34 cellular contexts compared by ENCODE assay signal in the genomic region with DNA sequence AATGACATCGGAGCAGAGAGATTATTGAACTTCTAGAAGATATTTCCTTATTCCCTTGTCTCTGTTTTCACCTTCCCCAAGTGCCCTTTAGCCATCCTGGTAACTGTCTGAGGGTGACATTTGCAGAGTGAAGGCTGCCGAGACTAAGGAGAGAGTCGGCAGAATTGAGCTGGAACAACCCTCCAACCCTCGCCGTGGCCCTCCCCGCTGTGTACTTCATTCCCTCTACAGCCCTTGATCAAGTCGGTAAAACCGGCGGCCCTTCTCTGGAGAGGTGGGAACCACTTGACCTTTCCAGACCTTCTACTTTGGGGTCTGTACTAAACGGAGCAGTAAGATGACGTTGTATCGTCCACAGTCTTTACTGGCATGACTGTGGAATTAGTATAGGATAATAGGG. TPM values are rescaled to one million over a fixed set of nuclear protein-coding genes. Genes with fewer than 3 reads are reported as not detected.
"Had no signal": no experiment of that assay in that cellular context is flagged by ENCODE, and none has a peak within 500 bp of the region (broad histone marks: within the 10 kb centered on the region; RNA-seq: fewer than 3 reads in every experiment).

No MANE protein-coding gene starts in this region.

- DNase-seq: activated B cell treated with CpG ODN at 0.5 μM for 24 hours; activated CD4-positive, alpha-beta memory T cell treated with anti-CD3 and anti-CD28 coated beads for 36 hours; activated CD4-positive, alpha-beta T cell treated with anti-CD3 and anti-CD28 coated beads for 4 hours; activated CD4-positive, alpha-beta T cell treated with anti-CD3 and anti-CD28 coated beads, Interleukin-2, amount 10 ng/mL, durations not matched to agents 24 days and 14 days; activated CD4-positive, alpha-beta T cell treated with anti-CD3 and anti-CD28 coated beads, Interleukin-2, amount 50 U/mL, for 1 hour; activated CD4-positive, alpha-beta T cell treated with anti-CD3 and anti-CD28 coated beads, Interleukin-2, amount 50 U/mL, for 4 hours; activated CD4-positive, CD25-positive, alpha-beta regulatory T cell treated with anti-CD3 and anti-CD28 coated beads, Interleukin-2, amount 50 U/mL, for 72 hours; activated CD8-positive, alpha-beta memory T cell treated with anti-CD3 and anti-CD28 coated beads, Interleukin-2, amount 50 U/mL, for 4 hours; activated CD8-positive, alpha-beta T cell treated with anti-CD3 and anti-CD28 coated beads for 36 hours; activated effector memory CD4-positive, alpha-beta T cell treated with anti-CD3 and anti-CD28 coated beads, Interleukin-2, amount 50 U/mL, for 16 hours; activated gamma-delta T cell treated with Interleukin-2 at 50 U/mL for 16 hours; activated naive CD4-positive, alpha-beta T cell; activated naive CD4-positive, alpha-beta T cell treated with anti-CD3 and anti-CD28 coated beads, Interleukin-2, amount 10 ng/mL, durations not matched to agents 7 days and 5 days; activated naive CD8-positive, alpha-beta T cell treated with anti-CD3 and anti-CD28 coated beads, Interleukin-2, amount 10 ng/mL, durations not matched to agents 7 days and 5 days; activated naive CD8-positive, alpha-beta T cell treated with anti-CD3 and anti-CD28 coated beads, Interleukin-2, amount 50 U/mL, for 24 hours; activated T-cell treated with anti-CD3 and anti-CD28 coated beads for 4 hours; activated T-cell treated with anti-CD3 and anti-CD28 coated beads, Interleukin-2, amount 50 U/mL, for 1 hour; activated T-cell treated with anti-CD3 and anti-CD28 coated beads, Interleukin-2, amount 50 U/mL, for 4 hours; activated T-cell treated with anti-CD3 and anti-CD28 coated beads, Interleukin-2, amount 50 U/mL, for 72 hours; amygdala; anterior cingulate cortex; central memory CD4-positive, alpha-beta T cell; T-helper 2 cell; T-helper 9 cell had no signal

- ATAC-seq: activated CD8-positive, alpha-beta T cell treated with anti-CD3 and anti-CD28 coated beads for 36 hours; activated naive CD8-positive, alpha-beta T cell treated with anti-CD3 and anti-CD28 coated beads, Interleukin-2, amount 50 U/mL, for 24 hours; activated T-cell treated with anti-CD3 and anti-CD28 coated beads, Interleukin-2, amount 50 U/mL, for 4 hours; activated T-cell treated with anti-CD3 and anti-CD28 coated beads, Interleukin-2, amount 50 U/mL, for 72 hours; activated T-helper 17 cell treated with anti-CD3 and anti-CD28 coated beads, Interleukin-2, amount 50 U/mL, for 72 hours had no signal

- H3K4me3 ChIP-seq: ascending aorta, cardiac muscle cell had no signal

- FAIRE-seq: bronchial epithelial cell, TTC549 had no signal

- H3K27me3 ChIP-seq: ascending aorta, cardiac muscle cell had no signal

- H3K9me3 ChIP-seq: ascending aorta had no signal

- H3K36me3 ChIP-seq: ascending aorta, cardiac muscle cell had no signal

- H3K4me1 ChIP-seq: ascending aorta had no signal

- H3K27ac ChIP-seq: ascending aorta, cardiac muscle cell, VCaP had no signal

RNA-seq across cellular contexts. Expression of a gene that starts 26.1 kb away (rescaled TPM):
- total RNA-seq: activated B cell treated with CpG ODN at 0.5 μM for 24 hours; activated CD4-positive, alpha-beta memory T cell treated with anti-CD3 and anti-CD28 coated beads for 36 hours; activated CD4-positive, alpha-beta T cell treated with anti-CD3 and anti-CD28 coated beads, Interleukin-2, amount 10 ng/mL, durations not matched to agents 24 days and 14 days; activated CD8-positive, alpha-beta memory T cell treated with anti-CD3 and anti-CD28 coated beads for 36 hours; activated CD8-positive, alpha-beta T cell treated with anti-CD3 and anti-CD28 coated beads for 36 hours; activated naive CD8-positive, alpha-beta T cell treated with anti-CD3 and anti-CD28 coated beads, Interleukin-2, amount 10 ng/mL, durations not matched to agents 7 days and 5 days; activated T-cell treated with anti-CD3 and anti-CD28 coated beads, Interleukin-2, amount 50 U/mL, for 4 hours; activated T-cell treated with anti-CD3 and anti-CD28 coated beads, Interleukin-2, amount 50 U/mL, for 72 hours; activated T-helper 1 cell treated with anti-CD3 and anti-CD28 coated beads, Interleukin-12 subunit alpha, Interleukin-12 subunit beta, Interleukin-2, Interleukin-4 antibody, amounts not matched to agents 30 ng/mL and 10 ng/mL and 1 ng/mL, durations not matched to agents 14 hours and 24 hours and 36 hours; activated T-helper 17 cell treated with anti-CD3 and anti-CD28 coated beads, Interleukin-2, amount 50 U/mL, for 72 hours; ascending aorta; bronchial epithelial cell; cardiac muscle cell; cerebellum had no signal
- polyA plus RNA-seq: adipose tissue, cardiac muscle cell had no signal

RNA-seq across cellular contexts. Expression of a gene that starts 52.5 kb away (rescaled TPM):
- total RNA-seq: activated B cell treated with CpG ODN at 0.5 μM for 24 hours; activated CD4-positive, alpha-beta memory T cell treated with anti-CD3 and anti-CD28 coated beads for 36 hours; activated CD4-positive, alpha-beta T cell treated with anti-CD3 and anti-CD28 coated beads, Interleukin-2, amount 10 ng/mL, durations not matched to agents 24 days and 14 days; activated CD8-positive, alpha-beta memory T cell treated with anti-CD3 and anti-CD28 coated beads for 36 hours; activated CD8-positive, alpha-beta T cell treated with anti-CD3 and anti-CD28 coated beads for 36 hours; activated naive CD8-positive, alpha-beta T cell treated with anti-CD3 and anti-CD28 coated beads, Interleukin-2, amount 10 ng/mL, durations not matched to agents 7 days and 5 days; activated T-cell treated with anti-CD3 and anti-CD28 coated beads, Interleukin-2, amount 50 U/mL, for 4 hours; activated T-cell treated with anti-CD3 and anti-CD28 coated beads, Interleukin-2, amount 50 U/mL, for 72 hours; activated T-helper 1 cell treated with anti-CD3 and anti-CD28 coated beads, Interleukin-12 subunit alpha, Interleukin-12 subunit beta, Interleukin-2, Interleukin-4 antibody, amounts not matched to agents 30 ng/mL and 10 ng/mL and 1 ng/mL, durations not matched to agents 14 hours and 24 hours and 36 hours; activated T-helper 17 cell treated with anti-CD3 and anti-CD28 coated beads, Interleukin-2, amount 50 U/mL, for 72 hours; ascending aorta; bronchial epithelial cell; cardiac muscle cell; cerebellum had no signal
- polyA plus RNA-seq: cardiac muscle cell had no signal
